ENCODE assay signal across 18 cellular contexts in the genomic region with DNA sequence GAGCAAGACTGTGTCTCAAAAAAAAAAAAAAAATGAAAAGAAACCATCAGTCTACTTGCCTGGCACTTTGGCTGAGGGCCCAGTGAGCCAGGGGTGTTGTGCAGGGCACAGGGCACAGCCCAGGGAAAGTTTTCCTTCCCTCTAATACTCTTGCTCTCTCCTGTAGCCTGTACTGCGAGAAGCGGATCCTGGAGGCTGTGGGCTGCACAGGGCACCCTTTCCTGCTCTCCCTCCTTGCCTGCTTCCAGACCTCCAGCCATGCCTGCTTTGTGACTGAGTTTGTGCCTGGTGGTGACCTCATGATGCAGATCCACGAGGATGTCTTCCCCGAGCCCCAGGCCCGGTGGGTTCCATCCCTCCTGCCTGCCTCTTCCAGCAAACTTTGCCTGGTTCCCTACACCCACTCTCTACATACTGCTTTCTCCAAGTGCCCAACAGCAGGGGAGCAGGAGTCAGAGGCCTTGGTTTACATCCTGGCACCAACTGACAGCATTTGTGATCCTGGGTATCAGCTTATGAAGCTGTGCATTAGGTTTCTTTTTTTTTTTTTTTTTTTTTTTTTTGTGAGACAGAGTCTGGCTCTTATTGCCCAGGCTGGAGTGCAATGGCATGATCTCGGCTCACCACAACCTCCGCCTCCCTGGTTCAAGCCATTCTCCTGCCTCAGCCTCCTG. TPM values are rescaled to one million over a fixed set of nuclear protein-coding genes. Genes with fewer than 3 reads are reported as not detected.
DNase-seq lines count a peak whose midpoint lies in the region; ATAC-seq and TF ChIP-seq lines count a peak whose summit lies in the region.
"Had no signal": no experiment of that assay in that cellular context is flagged by ENCODE, and none has a peak within 500 bp of the region (broad histone marks: within the 10 kb centered on the region; RNA-seq: fewer than 3 reads in every experiment).

No MANE protein-coding gene starts in this region.

- TF ChIP-seq POLR2A in transverse colon (IDR thresholded peaks at IDR 0.05) = no peak

- intact Hi-C loops in Right ventricle myocardium inferior (cut with DNase I) (no loop called here), heart right ventricle (cut with DNase I) (no loop called here), left colon (cut with DNase I, micrococcal nuclease) (no loop called here), transverse colon (cut with DNase I; ENCODE audit: low total_unique reads) (no loop called here)

- H3K4me1 ChIP-seq in heart right ventricle (no peaks in the 10 kb centered on the region), transverse colon (no peaks in the 10 kb centered on the region)

- in situ Hi-C loops in transverse colon (cut with MboI; ENCODE audit: low pct_ligation_motif_present in 1 of 4, low pct_unique_long_range_greater_than_20kb in 1 of 4, low sequenced_read_pairs in 3 of 4) = no loop called here

- H3K9me3 ChIP-seq in heart right ventricle = no peaks in the 10 kb centered on the region
- no peaks in the 10 kb centered on the region for H3K9me3 ChIP-seq in transverse colon
- H3K9me3 ChIP-seq: BLaER1 had no signal

- ATAC-seq in Right ventricle myocardium inferior (no peak), heart right ventricle (no peak), left colon (peak; percentile 26)

- DNase-seq in Right ventricle myocardium inferior (ENCODE audit: missing footprints) (peak; percentile 72), heart right ventricle (no peak), NCI-H2171 (lab: John Stamatoyannopoulos, UW) (peak; percentile 36), left colon (no peak), transverse colon (peak; percentile 42), NCI-H1105 (lab: John Stamatoyannopoulos, UW) (no peak), SHP77 (lab: John Stamatoyannopoulos, UW) (no peak), NCI-H1105 treated with DMSO at 0.1 percent for 48 hours (lab: John Stamatoyannopoulos, UW) (no peak)
- DNase-seq: 8988T; H9; NCI-H146; NCI-H2081 treated with DMSO at 0.1 percent for 48 hours; NCI-H345; NCI-H526 treated with DMSO at 0.1 percent for 48 hours; NK-92 treated with Interleukin-12 subunit alpha and Interleukin-12 subunit beta, amount 100 ng/mL, for 24 hours; OCI-M1 had no signal

- no peak for TF ChIP-seq CTCF in heart right ventricle (IDR thresholded peaks at IDR 0.05)
- no peak for TF ChIP-seq CTCF in transverse colon (IDR thresholded peaks at IDR 0.05)

- H3K27me3 ChIP-seq in heart right ventricle = no peaks in the 10 kb centered on the region
- H3K27me3 ChIP-seq in transverse colon = no peaks in the 10 kb centered on the region
- H3K27me3 ChIP-seq: BLaER1 had no signal

- no peak overlapping the region for H3K4me3 ChIP-seq in heart right ventricle
- no peak overlapping the region for H3K4me3 ChIP-seq in transverse colon
- H3K4me3 ChIP-seq: BLaER1, SK-N-MC had no signal

- WGBS in heart right ventricle, 2 donors = 92 to 98% methylated on average over 7 of the region's 7 CpGs
- WGBS in transverse colon (ENCODE audit: low coverage in 1 of 2), 2 donors = 74 to 80% methylated on average over 5 to 7 of the region's 7 CpGs

- H3K27ac ChIP-seq in heart right ventricle (no peak overlapping the region), transverse colon (no peak overlapping the region)
- H3K27ac ChIP-seq: BLaER1, SK-N-MC had no signal

- TF ChIP-seq EP300 in transverse colon (IDR thresholded peaks at IDR 0.05; ENCODE audit: low read depth) = no peak

- H3K36me3 ChIP-seq in heart right ventricle (peaks cover 0 to 70% (median 0%) of the 10 kb centered on the region in 9 donors), transverse colon (no peaks in the 10 kb centered on the region)

RNA-seq across cellular contexts. Expression of gene ZDHHC12, which starts 7.2 kb away (rescaled TPM):
- total RNA-seq in Right ventricle myocardium inferior = 6.4 TPM
- 10 to 100 TPM in 2 of 10 donors, 1 to 10 TPM in 8; 4.1 to 22.5 (median 6.0) TPM for total RNA-seq in heart right ventricle
- 10 to 100 TPM; 15.2 to 36.6 TPM for polyA plus RNA-seq in heart right ventricle
- total RNA-seq in left colon = 10 to 100 TPM; 76.2 to 82.5 TPM
- total RNA-seq in transverse colon = 100 to 1,000 TPM in 2 of 4 donors, 10 to 100 TPM in 2; 35.6 to 190 (median 123) TPM

RNA-seq across cellular contexts. Expression of gene PKN3, which starts 14.4 kb away (rescaled TPM):
- total RNA-seq in Right ventricle myocardium inferior = 8.5 TPM
- total RNA-seq in heart right ventricle = 1 to 10 TPM; 3.7 to 8.9 (median 4.7) TPM
- polyA plus RNA-seq in heart right ventricle = 10 to 100 TPM; 10.6 to 12.7 TPM
- total RNA-seq in left colon = 1 to 10 TPM; 4.2 to 5.4 TPM
- 10 to 100 TPM in 1 of 4 donors, 1 to 10 TPM in 3; 1.9 to 20.1 (median 5.8) TPM for total RNA-seq in transverse colon

RNA-seq across cellular contexts. Expression of gene SET, which starts 27.7 kb away (rescaled TPM):
- total RNA-seq in Right ventricle myocardium inferior (175 TPM), heart right ventricle (100 to 1,000 TPM; 183 to 228 (median 202) TPM), left colon (100 to 1,000 TPM; 153 to 193 TPM), transverse colon (100 to 1,000 TPM in 1 of 4 donors, 10 to 100 TPM in 3; 29.2 to 153 (median 64.4) TPM)
- polyA plus RNA-seq in heart right ventricle = 100 to 1,000 TPM in 1 of 2 donors, 10 to 100 TPM in 1; 87.0 to 138 TPM

RNA-seq across cellular contexts. Expression of gene ZER1, which starts 55.0 kb away (rescaled TPM):
- total RNA-seq in Right ventricle myocardium inferior (51.5 TPM), heart right ventricle (10 to 100 TPM; 51.8 to 71.1 (median 60.9) TPM), left colon (10 to 100 TPM; 53.0 to 62.0 TPM), transverse colon (100 to 1,000 TPM in 1 of 4 donors, 10 to 100 TPM in 3; 57.5 to 116 (median 73.8) TPM)
- 10 to 100 TPM; 24.3 to 36.3 TPM for polyA plus RNA-seq in heart right ventricle

Comparison
In these comparisons a context has a peak if more than half of its experiments do, and no peak if none do; other contexts are left out.
1. DNase-seq: peak in Right ventricle myocardium inferior (single experiment), NCI-H2171 (single experiment) and transverse colon (single experiment); none in heart right ventricle (0 of 2), left colon (0 of 2), NCI-H1105 (single experiment), SHP77 (0 of 2) and NCI-H1105 treated with DMSO at 0.1 percent for 48 hours (single experiment).